ENCODE assay signal across 2 cellular contexts in genomic region chr10:97321032-97321806, GRCh38.
TF ChIP-seq lines count a peak whose summit lies in the region.

No MANE protein-coding gene starts in this region.

TF ChIP-seq in K562, 482 proteins besides CTCF, POLR2A, EP300 and RAD21 (continues in another document):
- TF ChIP-seq GATAD2A (IDR thresholded peaks at IDR 0.05) (no peak), ZNF174 (CRISPR knock-in tag; IDR thresholded peaks at IDR 0.05) (no peak), ELF2 (CRISPR knock-in tag; IDR thresholded peaks at IDR 0.05) (no peak), ZMIZ1 (IDR thresholded peaks at IDR 0.05; ENCODE audit: low read depth in 2 of 2, low read length in 2 of 2) (no peak), POLR2G (IDR thresholded peaks at IDR 0.05; ENCODE audit: low read depth, low read length) (0 out of 2 replicates have a peak, but pooled peaks have one; percentile 30), ZNF277 (CRISPR knock-in tag; IDR thresholded peaks at IDR 0.05; ENCODE audit: borderline replicate concordance) (no peak), CBX1 (IDR thresholded peaks at IDR 0.05; ENCODE audit: low read depth) (no peak), CBFB (CRISPR knock-in tag; IDR thresholded peaks at IDR 0.05) (no peak)
- TF ChIP-seq, protein P1, sequence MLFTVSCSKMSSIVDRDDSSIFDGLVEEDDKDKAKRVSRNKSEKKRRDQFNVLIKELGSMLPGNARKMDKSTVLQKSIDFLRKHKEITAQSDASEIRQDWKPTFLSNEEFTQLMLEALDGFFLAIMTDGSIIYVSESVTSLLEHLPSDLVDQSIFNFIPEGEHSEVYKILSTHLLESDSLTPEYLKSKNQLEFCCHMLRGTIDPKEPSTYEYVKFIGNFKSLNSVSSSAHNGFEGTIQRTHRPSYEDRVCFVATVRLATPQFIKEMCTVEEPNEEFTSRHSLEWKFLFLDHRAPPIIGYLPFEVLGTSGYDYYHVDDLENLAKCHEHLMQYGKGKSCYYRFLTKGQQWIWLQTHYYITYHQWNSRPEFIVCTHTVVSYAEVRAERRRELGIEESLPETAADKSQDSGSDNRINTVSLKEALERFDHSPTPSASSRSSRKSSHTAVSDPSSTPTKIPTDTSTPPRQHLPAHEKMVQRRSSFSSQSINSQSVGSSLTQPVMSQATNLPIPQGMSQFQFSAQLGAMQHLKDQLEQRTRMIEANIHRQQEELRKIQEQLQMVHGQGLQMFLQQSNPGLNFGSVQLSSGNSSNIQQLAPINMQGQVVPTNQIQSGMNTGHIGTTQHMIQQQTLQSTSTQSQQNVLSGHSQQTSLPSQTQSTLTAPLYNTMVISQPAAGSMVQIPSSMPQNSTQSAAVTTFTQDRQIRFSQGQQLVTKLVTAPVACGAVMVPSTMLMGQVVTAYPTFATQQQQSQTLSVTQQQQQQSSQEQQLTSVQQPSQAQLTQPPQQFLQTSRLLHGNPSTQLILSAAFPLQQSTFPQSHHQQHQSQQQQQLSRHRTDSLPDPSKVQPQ (CRISPR knock-in tag; IDR thresholded peaks at IDR 0.05; ENCODE audit: borderline replicate concordance): no peak

TF ChIP-seq in liver, 16 proteins besides CTCF, POLR2A, EP300 and RAD21:
- TF ChIP-seq GABPA (IDR thresholded peaks at IDR 0.05 in 1 of 2, conservative IDR thresholded peaks at IDR 0.05 in 1 of 2) (no peak), NR2F2 (IDR thresholded peaks at IDR 0.05) (no peak), HNF4G (IDR thresholded peaks at IDR 0.05) (peak; percentile 21), SP1 (IDR thresholded peaks at IDR 0.05) (no peak), FOXA1 (IDR thresholded peaks at IDR 0.05) (no peak), YY1 (IDR thresholded peaks at IDR 0.05) (peak; percentile 70), TAF1 (conservative IDR thresholded peaks at IDR 0.05) (no peak), EGR1 (IDR thresholded peaks at IDR 0.05; ENCODE audit: low read depth in 2 of 2) (peak in 1 of 2 donors; percentile 1), JUND (IDR thresholded peaks at IDR 0.05) (no peak), HNF4A (conservative IDR thresholded peaks at IDR 0.05) (peak; percentile 59 to 61), REST (IDR thresholded peaks at IDR 0.05) (no peak), ATF3 (IDR thresholded peaks at IDR 0.05) (no peak), RXRA (IDR thresholded peaks at IDR 0.05) (peak; percentile 69 to 70), FOXA2 (IDR thresholded peaks at IDR 0.05) (no peak)
- TF ChIP-seq, protein P2, sequence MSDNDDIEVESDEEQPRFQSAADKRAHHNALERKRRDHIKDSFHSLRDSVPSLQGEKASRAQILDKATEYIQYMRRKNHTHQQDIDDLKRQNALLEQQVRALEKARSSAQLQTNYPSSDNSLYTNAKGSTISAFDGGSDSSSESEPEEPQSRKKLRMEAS (IDR thresholded peaks at IDR 0.05): no peak
- TF ChIP-seq, protein P3, sequence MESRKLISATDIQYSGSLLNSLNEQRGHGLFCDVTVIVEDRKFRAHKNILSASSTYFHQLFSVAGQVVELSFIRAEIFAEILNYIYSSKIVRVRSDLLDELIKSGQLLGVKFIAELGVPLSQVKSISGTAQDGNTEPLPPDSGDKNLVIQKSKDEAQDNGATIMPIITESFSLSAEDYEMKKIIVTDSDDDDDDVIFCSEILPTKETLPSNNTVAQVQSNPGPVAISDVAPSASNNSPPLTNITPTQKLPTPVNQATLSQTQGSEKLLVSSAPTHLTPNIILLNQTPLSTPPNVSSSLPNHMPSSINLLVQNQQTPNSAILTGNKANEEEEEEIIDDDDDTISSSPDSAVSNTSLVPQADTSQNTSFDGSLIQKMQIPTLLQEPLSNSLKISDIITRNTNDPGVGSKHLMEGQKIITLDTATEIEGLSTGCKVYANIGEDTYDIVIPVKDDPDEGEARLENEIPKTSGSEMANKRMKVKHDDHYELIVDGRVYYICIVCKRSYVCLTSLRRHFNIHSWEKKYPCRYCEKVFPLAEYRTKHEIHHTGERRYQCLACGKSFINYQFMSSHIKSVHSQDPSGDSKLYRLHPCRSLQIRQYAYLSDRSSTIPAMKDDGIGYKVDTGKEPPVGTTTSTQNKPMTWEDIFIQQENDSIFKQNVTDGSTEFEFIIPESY (IDR thresholded peaks at IDR 0.05): no peak
